In genomic region chr16:88771294-88771772, GRCh38 we compare ENCODE assay signal across 11 cellular contexts. TPM values are rescaled to one million over a fixed set of nuclear protein-coding genes. Genes with fewer than 3 reads are reported as not detected.
A peak's percentile ranks its signal among the peaks of the same experiment; 100 is the strongest.
DNase-seq lines count a peak whose midpoint lies in the region; ATAC-seq and TF ChIP-seq lines count a peak whose summit lies in the region.
"Had no signal": no experiment of that assay in that cellular context is flagged by ENCODE, and none has a peak within 500 bp of the region (broad histone marks: within the 10 kb centered on the region; RNA-seq: fewer than 3 reads in every experiment).

No MANE protein-coding gene starts in this region.

- H3K36me3 ChIP-seq in DND-41 (ENCODE audit: insufficient read depth, low read length) = peaks cover 15% of the 10 kb centered on the region
- no peaks in the 10 kb centered on the region for H3K36me3 ChIP-seq in hepatocyte (replicated peaks; ENCODE audit: insufficient read depth, low read depth)
- H3K36me3 ChIP-seq in smooth muscle cell (ENCODE audit: low read depth) = no peaks in the 10 kb centered on the region
- H3K36me3 ChIP-seq: thoracic aorta had no signal

- no peaks in the 10 kb centered on the region for H3K9me3 ChIP-seq in DND-41 (ENCODE audit: insufficient read depth, low read length, severe bottlenecking)
- H3K9me3 ChIP-seq in hepatocyte (ENCODE audit: low read depth) = no peaks in the 10 kb centered on the region
- H3K9me3 ChIP-seq in smooth muscle cell (replicated peaks; ENCODE audit: low read depth) = no peaks in the 10 kb centered on the region
- H3K9me3 ChIP-seq: thoracic aorta had no signal

- H4K20me1 ChIP-seq in DND-41 (ENCODE audit: insufficient read depth, low read length) (peaks cover 90% of the 10 kb centered on the region), hepatocyte (ENCODE audit: insufficient read depth, poor library complexity, severe bottlenecking) (peaks cover 12% of the 10 kb centered on the region), smooth muscle cell (ENCODE audit: low read depth) (peaks cover 95% of the 10 kb centered on the region)

- H3K27me3 Mint-ChIP-seq in T-cell = no peaks in the 10 kb centered on the region

- H3F3A ChIP-seq in smooth muscle cell (ENCODE audit: low read depth) = peaks cover 14% of the 10 kb centered on the region

- CTCF ChIA-PET in T-cell (lab: Charles Lee) = no interaction called here

- H3K4me3 ChIP-seq in DND-41 (ENCODE audit: low read depth in 1 of 2, low read length in 2 of 2) (no peak overlapping the region), hepatocyte (no peak overlapping the region), smooth muscle cell (no peak overlapping the region)
- H3K4me3 ChIP-seq: thoracic aorta had no signal

- H3K4me3 Mint-ChIP-seq in T-cell = peak overlapping the region in 1 of 3 donors; percentile 44
- H3K4me3 Mint-ChIP-seq: H9 had no signal

- H3K36me3 Mint-ChIP-seq in T-cell = no peaks in the 10 kb centered on the region

- H3K9ac ChIP-seq in DND-41 (ENCODE audit: low read depth, low read length) (no peak overlapping the region), smooth muscle cell (ENCODE audit: low read depth) (no peak overlapping the region)

- peaks cover 19 to 40% (median 36%) of the 10 kb centered on the region in 3 donors for H3K4me1 Mint-ChIP-seq in T-cell

- no peaks in the 10 kb centered on the region for H3K9me2 ChIP-seq in hepatocyte (replicated peaks; ENCODE audit: insufficient read depth)

- POLR2A ChIA-PET in T-cell (lab: Charles Lee) = no interaction called here

- H3K4me2 ChIP-seq in DND-41 (ENCODE audit: insufficient read depth, low read length) (no peak overlapping the region), hepatocyte (peak overlapping the region; percentile 55), smooth muscle cell (peak overlapping the region; percentile 78)

- H3K9me3 Mint-ChIP-seq in T-cell = no peaks in the 10 kb centered on the region
- H3K9me3 Mint-ChIP-seq: H9 had no signal

- ATAC-seq in DND-41 (ENCODE audit: insufficient read depth, low read depth) (peak; percentile 12; the same call in 1 of the 3 replicates), T-cell (replicated peaks in 1 of 4) (no peak), HG03432 (IDR thresholded peaks at IDR 0.05; ENCODE audit: unreplicated experiment) (no peak), HG02610 (IDR thresholded peaks at IDR 0.05; ENCODE audit: unreplicated experiment) (no peak), GM19452 (IDR thresholded peaks at IDR 0.05; ENCODE audit: unreplicated experiment) (no peak)

- DNase-seq in DND-41 (no peak), T-cell (no peak), hepatocyte (ENCODE audit: low spot score) (no peak), smooth muscle cell (lab: John Stamatoyannopoulos, UW; ENCODE audit: unreplicated experiment) (no peak), GM13977 (ENCODE audit: low spot score) (no peak)
- DNase-seq: NCI-H187 had no signal

- in situ Hi-C loops in GM13977 (cut with MboI; ENCODE audit: low pct_unique_long_range_greater_than_20kb, low sequenced_read_pairs, unreplicated experiment) = no loop called here

- H2AFZ ChIP-seq in DND-41 (ENCODE audit: low read depth, low read length) = no peak overlapping the region
- no peak overlapping the region for H2AFZ ChIP-seq in hepatocyte
- no peak overlapping the region for H2AFZ ChIP-seq in smooth muscle cell (ENCODE audit: low read depth)

- TF ChIP-seq CTCF in DND-41 (IDR thresholded peaks at IDR 0.05; ENCODE audit: borderline replicate concordance, extremely low read depth, low read length, poor library complexity, severe bottlenecking) (no peak), hepatocyte (IDR thresholded peaks at IDR 0.05; ENCODE audit: poor library complexity) (no peak), smooth muscle cell (IDR thresholded peaks at IDR 0.05; ENCODE audit: borderline replicate concordance, insufficient read depth, poor library complexity, severe bottlenecking) (no peak), GM13977 (IDR thresholded peaks at IDR 0.05; ENCODE audit: extremely low read depth, insufficient read depth, missing control alignments) (no peak)

- H3K79me2 ChIP-seq in DND-41 (ENCODE audit: insufficient read depth, low read length) (peaks cover 95% of the 10 kb centered on the region), hepatocyte (peaks cover 61% of the 10 kb centered on the region), smooth muscle cell (ENCODE audit: low read depth) (peaks cover 68% of the 10 kb centered on the region)

- H3K4me1 ChIP-seq in DND-41 (ENCODE audit: insufficient read depth, low read length) = no peaks in the 10 kb centered on the region
- peaks cover 63% of the 10 kb centered on the region for H3K4me1 ChIP-seq in hepatocyte (ENCODE audit: insufficient read depth)
- peaks cover 55% of the 10 kb centered on the region for H3K4me1 ChIP-seq in smooth muscle cell (ENCODE audit: low read depth)

- H3K27me3 ChIP-seq in DND-41 (ENCODE audit: insufficient read depth, low read length, poor library complexity) (no peaks in the 10 kb centered on the region), hepatocyte (no peaks in the 10 kb centered on the region), smooth muscle cell (ENCODE audit: low read depth) (no peaks in the 10 kb centered on the region)

- no peak overlapping the region for H3K27ac ChIP-seq in DND-41 (ENCODE audit: low read length)
- H3K27ac ChIP-seq in hepatocyte = peak overlapping the region; percentile 63
- H3K27ac ChIP-seq in smooth muscle cell (ENCODE audit: low read depth) = peak overlapping the region; percentile 83
- H3K27ac ChIP-seq: thoracic aorta had no signal

- WGBS in hepatocyte (ENCODE audit: low lambda C conversion rate, missing lambda C conversion rate) = 62% methylated on average over 11 of the region's 19 CpGs
- WGBS in smooth muscle cell (ENCODE audit: low lambda C conversion rate) = 72% methylated on average over 14 of the region's 19 CpGs

- H3K27ac Mint-ChIP-seq in T-cell = peak overlapping the region; percentile 19 to 58

RNA-seq across cellular contexts. Expression of gene PIEZO1, which starts 13.7 kb away (rescaled TPM):
- total RNA-seq in T-cell (100 to 1,000 TPM; 139 to 274 (median 240) TPM), hepatocyte (47.0 and 77.0 TPM in 2 replicates), smooth muscle cell (59.2 and 62.1 TPM in 2 replicates)
- polyA plus RNA-seq in hepatocyte (70.6 and 87.9 TPM in 2 replicates), smooth muscle cell (70.9 and 107 TPM in 2 replicates)

RNA-seq across cellular contexts. Expression of gene CDT1, which starts 32.3 kb away (rescaled TPM):
- total RNA-seq in T-cell = 1 to 10 TPM in 4 of 5 donors, under 1 TPM in 1; 0.93 to 3.7 (median 1.5) TPM
- 5.2 and 6.9 TPM in 2 replicates for total RNA-seq in hepatocyte
- polyA plus RNA-seq in hepatocyte = 5.1 and 6.8 TPM in 2 replicates
- total RNA-seq in smooth muscle cell = 2.1 and 5.3 TPM in 2 replicates
- polyA plus RNA-seq in smooth muscle cell = 9.0 and 13.3 TPM in 2 replicates

RNA-seq across cellular contexts. Expression of gene APRT, which starts 40.4 kb away (rescaled TPM):
- 100 to 1,000 TPM; 166 to 245 (median 228) TPM for total RNA-seq in T-cell
- total RNA-seq in hepatocyte = 101 and 119 TPM in 2 replicates
- 237 and 273 TPM in 2 replicates for polyA plus RNA-seq in hepatocyte
- total RNA-seq in smooth muscle cell = 72.5 and 143 TPM in 2 replicates
- polyA plus RNA-seq in smooth muscle cell = 200 and 216 TPM in 2 replicates
